In the genomic region with DNA sequence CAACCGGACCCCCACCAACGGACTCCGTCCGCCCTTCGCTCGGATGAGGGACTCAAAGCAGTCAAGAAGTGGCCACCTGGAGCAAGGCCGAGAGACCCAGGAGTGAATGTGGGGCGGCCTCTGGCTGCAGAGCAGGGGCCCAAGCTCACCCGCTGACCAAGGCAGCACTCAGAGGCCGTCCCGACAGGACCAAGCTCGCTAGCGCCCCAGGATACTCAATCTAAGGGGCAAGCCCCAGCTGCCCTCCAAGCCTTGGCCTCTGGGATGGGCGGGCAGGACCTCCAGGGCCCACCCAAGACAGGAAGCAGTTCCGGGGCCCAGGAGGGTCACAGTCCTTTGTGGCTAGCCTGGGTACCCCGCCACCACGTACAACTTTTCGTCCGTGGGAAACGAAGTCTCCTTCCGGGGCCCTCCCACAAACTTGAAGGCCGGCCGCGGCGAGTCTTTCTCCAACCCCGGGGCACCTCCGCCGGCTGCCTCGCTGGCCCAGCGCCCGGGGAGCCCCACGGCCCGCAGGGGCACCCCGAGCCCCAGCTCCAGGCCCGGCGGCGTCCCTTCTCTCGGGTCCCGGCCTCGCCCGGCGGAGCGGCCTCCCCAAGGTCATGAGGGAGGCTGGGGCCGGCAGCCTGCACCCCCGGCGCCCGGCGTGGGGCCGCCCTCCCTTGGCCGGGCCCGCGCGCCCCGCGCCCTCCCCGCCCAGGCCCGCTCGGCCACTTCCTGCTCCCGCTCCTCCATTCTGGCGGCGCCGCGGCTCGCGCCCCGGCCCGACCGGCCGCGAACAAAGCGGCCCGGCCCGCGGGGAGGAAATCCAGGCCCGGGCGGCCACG, we compare ENCODE assay signal across 8 cellular contexts. TPM values are rescaled to one million over a fixed set of nuclear protein-coding genes. Genes with fewer than 3 reads are reported as not detected.
DNase-seq lines count a peak whose midpoint lies in the region; ATAC-seq and TF ChIP-seq lines count a peak whose summit lies in the region.

No MANE protein-coding gene starts in this region.

- no peaks in the 10 kb centered on the region for H3K9me3 Mint-ChIP-seq in effector memory CD8-positive, alpha-beta T cell

- intact Hi-C loops in aorta (cut with DNase I), result loop anchor here in 1 of 2 donors (1.0 kb wide), 1 partner anchor 28 kb away; no protein-coding TSS in a partner anchor

- H3K4me3 ChIP-seq in H7 (ENCODE audit: insufficient read depth, low read depth, low read length), result peak overlapping the region; percentile 61
- H3K4me3 ChIP-seq in mononuclear cell (ENCODE audit: low read length), result peak overlapping the region; percentile 57
- H3K4me3 ChIP-seq in aorta (ENCODE audit: low read length in 2 of 2), result peak overlapping the region; percentile 78 to 89

- POLR2A ChIA-PET in RWPE1 (lab: Yijun Ruan, JAX; ENCODE audit: low non-redundant PET), result interaction anchor here (0.9 kb wide), 1 partner anchor 31 kb away, joined by 4 read pairs; no protein-coding TSS in a partner anchor

- no peaks in the 10 kb centered on the region for H3K27me3 Mint-ChIP-seq in effector memory CD8-positive, alpha-beta T cell

- DNase-seq in ELR (ENCODE audit: low read depth) (peak; percentile 63), H7 (peak; percentile 89), RWPE1 (ENCODE audit: low spot score) (peak; percentile 49), aorta (no peak), NCI-H1092 (lab: John Stamatoyannopoulos, UW) (no peak)
- peak in 1 of 3 experiments; percentile 21 for DNase-seq in effector memory CD8-positive, alpha-beta T cell

- WGBS in aorta, 2 donors, result 1 to 2% methylated on average over 51 to 77 of the region's 77 CpGs

- H3K27me3 ChIP-seq in H7 (ENCODE audit: control insufficient read depth, insufficient read depth, low read length), result peaks cover 22% of the 10 kb centered on the region
- no peaks in the 10 kb centered on the region for H3K27me3 ChIP-seq in mononuclear cell (ENCODE audit: insufficient read depth, low read length)
- H3K27me3 ChIP-seq in aorta (ENCODE audit: control insufficient read depth in 1 of 2, insufficient read depth in 2 of 2, low read length in 1 of 2), result no peaks in the 10 kb centered on the region

- peak overlapping the region; percentile 88 for H3K27ac Mint-ChIP-seq in effector memory CD8-positive, alpha-beta T cell

- H3K36me3 ChIP-seq in H7 (replicated peaks; ENCODE audit: control insufficient read depth, insufficient read depth, low read length) (peaks cover 2% of the 10 kb centered on the region), aorta (ENCODE audit: control insufficient read depth in 1 of 2, insufficient read depth in 2 of 2, low read length in 1 of 2) (no peaks in the 10 kb centered on the region)

- peaks cover 31 to 37% of the 10 kb centered on the region in 2 donors for H3K4me1 Mint-ChIP-seq in effector memory CD8-positive, alpha-beta T cell (ENCODE audit: low read depth in 2 of 2)

- H3K9me3 ChIP-seq in mononuclear cell (ENCODE audit: low read depth, low read length) (no peaks in the 10 kb centered on the region), aorta (ENCODE audit: control insufficient read depth, low read length) (no peaks in the 10 kb centered on the region)

- H3K4me1 ChIP-seq in mononuclear cell (ENCODE audit: insufficient read depth, low read length), result peaks cover 36% of the 10 kb centered on the region
- peaks cover 0 to 7% of the 10 kb centered on the region in 2 donors for H3K4me1 ChIP-seq in aorta (ENCODE audit: control insufficient read depth in 1 of 2, insufficient read depth in 2 of 2, low read length in 2 of 2)

- peaks cover 31% of the 10 kb centered on the region for H3K36me3 Mint-ChIP-seq in effector memory CD8-positive, alpha-beta T cell (ENCODE audit: insufficient read depth)

- peak overlapping the region; percentile 87 to 89 for H3K4me3 Mint-ChIP-seq in effector memory CD8-positive, alpha-beta T cell

- H3K27ac ChIP-seq in RWPE1 (peak overlapping the region; percentile 84), aorta (ENCODE audit: low read depth in 1 of 2, low read length in 2 of 2) (no peak overlapping the region)

- TF ChIP-seq CTCF in RWPE1 (conservative IDR thresholded peaks at IDR 0.05; ENCODE audit: low read depth), result no peak

- CTCF ChIA-PET in RWPE1 (lab: Yijun Ruan, JAX), result interaction anchor here (0.6 to 2.4 kb wide), 4 partner anchors 26 to 115 kb away, joined by 3 to 10 read pairs (median 4); no protein-coding TSS in a partner anchor

- ATAC-seq in effector memory CD8-positive, alpha-beta T cell (replicated peaks), result peak; percentile 45
- ATAC-seq in aorta (ENCODE audit: low FRiP score) (no peak), HG03196 (IDR thresholded peaks at IDR 0.05; ENCODE audit: unreplicated experiment) (no peak)

RNA-seq across cellular contexts. Expression of gene AKT1, which starts 0.7 kb away (rescaled TPM):
- total RNA-seq in H7 (2014; rRNA removed; shearing (Covaris generic)), result 152 and 165 TPM in 2 replicates
- total RNA-seq in mononuclear cell, result 86.8 TPM
- total RNA-seq in aorta, result 100 to 1,000 TPM; 124 to 154 TPM
- polyA plus RNA-seq in aorta, result 100 to 1,000 TPM in 1 of 2 donors, 10 to 100 TPM in 1; 93.2 to 118 TPM

RNA-seq across cellular contexts. Expression of gene ZBTB42, which starts 6.0 kb away (rescaled TPM):
- 9.1 and 9.5 TPM in 2 replicates for total RNA-seq in H7 (2014; rRNA removed; shearing (Covaris generic))
- total RNA-seq in mononuclear cell (2.9 TPM), aorta (1 to 10 TPM; 4.4 to 4.7 TPM)
- polyA plus RNA-seq in aorta, result 1 to 10 TPM; 1.6 to 1.9 TPM

RNA-seq across cellular contexts. Expression of gene SIVA1, which starts 41.9 kb away (rescaled TPM):
- 206 and 249 TPM in 2 replicates for total RNA-seq in H7 (2014; rRNA removed; shearing (Covaris generic))
- total RNA-seq in mononuclear cell, result 66.9 TPM
- 10 to 100 TPM; 74.3 to 83.0 TPM for total RNA-seq in aorta
- 100 to 1,000 TPM; 219 to 241 TPM for polyA plus RNA-seq in aorta

Comparison
In these comparisons a context has a peak if more than half of its experiments do, and no peak if none do; other contexts are left out.
1. DNase-seq: peak in ELR (single experiment), H7 (single experiment) and RWPE1 (single experiment); none in aorta (0 of 2) and NCI-H1092 (single experiment).
2. Peak in every context shown above with its lines, with median percentiles within 50 percentile points of each other: H3K4me3 ChIP-seq.